ENCODE assay signal across 21 cellular contexts in the genomic region with DNA sequence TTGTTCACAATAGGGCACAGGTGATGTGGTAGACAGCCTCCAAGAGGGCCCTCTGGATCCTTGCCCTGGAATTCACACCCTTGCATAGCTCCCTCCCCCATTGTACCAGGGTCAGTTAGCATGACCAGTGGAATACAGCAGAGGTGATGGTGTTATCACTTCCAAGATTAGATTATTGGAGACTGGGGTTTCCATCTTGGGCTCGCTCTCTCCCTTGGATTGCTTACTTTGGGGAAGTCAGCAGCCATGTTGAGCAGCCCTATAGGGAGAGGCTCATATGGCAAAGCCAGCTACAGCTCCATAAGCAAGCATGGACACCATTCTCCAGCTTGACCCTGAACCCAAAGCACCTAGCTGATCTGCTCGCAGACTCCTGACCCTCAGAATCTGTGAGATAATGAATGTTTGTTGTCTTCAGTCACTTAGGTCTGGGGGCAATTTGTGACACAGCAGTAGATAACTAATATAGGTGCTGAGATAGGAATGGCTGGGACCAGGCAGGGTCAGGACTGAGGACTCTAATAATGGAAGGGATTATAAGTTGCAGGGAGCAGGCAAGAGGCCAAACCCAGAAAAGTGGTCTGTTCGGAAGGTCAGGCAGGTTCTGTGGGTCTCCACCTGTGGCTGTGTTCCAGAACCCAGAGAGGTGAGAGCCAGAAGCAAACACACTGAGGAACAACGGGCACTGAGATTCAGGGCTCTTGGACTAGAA.
"Had no signal": no experiment of that assay in that cellular context is flagged by ENCODE, and none has a peak within 500 bp of the region (broad histone marks: within the 10 kb centered on the region; RNA-seq: fewer than 3 reads in every experiment).

No MANE protein-coding gene starts in this region.

- H3K4me3 ChIP-seq: hepatocyte, left ventricle myocardium inferior, testis had no signal

- H3K36me3 Mint-ChIP-seq: stimulated activated effector memory CD8-positive, alpha-beta T cell treated with anti-CD3 and anti-CD28 coated beads, Interleukin-12 subunit alpha, Interleukin-12 subunit beta, amount 100 ng/mL, for 72 hours; type B pancreatic cell had no signal

- H3K27me3 Mint-ChIP-seq: activated naive CD8-positive, alpha-beta T cell treated with anti-CD3 and anti-CD28 coated beads, Interleukin-2, amount 50 U/mL, for 24 hours; T-cell; type B pancreatic cell had no signal

- H3K9me3 ChIP-seq: testis had no signal

- H3K27ac ChIP-seq: foreskin keratinocyte, hepatocyte, left ventricle myocardium inferior, testis had no signal

- H3K9me3 Mint-ChIP-seq: activated T-cell treated with anti-CD3 and anti-CD28 coated beads, Interleukin-2, amount 50 U/mL, for 72 hours had no signal

- H3K27ac Mint-ChIP-seq: activated naive CD8-positive, alpha-beta T cell treated with anti-CD3 and anti-CD28 coated beads, Interleukin-2, amount 50 U/mL, for 24 hours; activated T-cell treated with anti-CD3 and anti-CD28 coated beads, Interleukin-2, amount 50 U/mL, for 72 hours; nephron progenitor cell; stimulated activated effector memory CD8-positive, alpha-beta T cell treated with anti-CD3 and anti-CD28 coated beads, Interleukin-12 subunit alpha, Interleukin-12 subunit beta, amount 100 ng/mL, for 72 hours; T-cell; type B pancreatic cell had no signal

- ATAC-seq: activated naive CD8-positive, alpha-beta T cell treated with anti-CD3 and anti-CD28 coated beads, Interleukin-2, amount 50 U/mL, for 24 hours; activated T-cell treated with anti-CD3 and anti-CD28 coated beads, Interleukin-2, amount 50 U/mL, for 72 hours; foreskin keratinocyte; sciatic nerve; stimulated activated effector memory CD8-positive, alpha-beta T cell treated with anti-CD3 and anti-CD28 coated beads, Interleukin-12 subunit alpha, Interleukin-12 subunit beta, amount 100 ng/mL, for 72 hours; T-cell had no signal

- H3K36me3 ChIP-seq: left ventricle myocardium inferior had no signal

- H3K4me1 ChIP-seq: foreskin keratinocyte, left ventricle myocardium inferior had no signal

- H3K4me3 Mint-ChIP-seq: activated naive CD8-positive, alpha-beta T cell treated with anti-CD3 and anti-CD28 coated beads, Interleukin-2, amount 50 U/mL, for 24 hours; activated T-cell treated with anti-CD3 and anti-CD28 coated beads, Interleukin-2, amount 50 U/mL, for 72 hours; nephron progenitor cell; stimulated activated effector memory CD8-positive, alpha-beta T cell treated with anti-CD3 and anti-CD28 coated beads, Interleukin-12 subunit alpha, Interleukin-12 subunit beta, amount 100 ng/mL, for 72 hours; T-cell; type B pancreatic cell had no signal

- DNase-seq: activated CD4-positive, alpha-beta T cell treated with anti-CD3 and anti-CD28 coated beads for 1 hour; activated effector memory CD4-positive, alpha-beta T cell treated with Interleukin-2 at 50 U/mL for 16 hours; activated naive CD4-positive, alpha-beta T cell treated with anti-CD3 and anti-CD28 coated beads, Interleukin-2, amount 50 U/mL, for 16 hours; activated naive CD8-positive, alpha-beta T cell treated with anti-CD3 and anti-CD28 coated beads, Interleukin-2, amount 50 U/mL, for 24 hours; activated T-cell treated with anti-CD3 and anti-CD28 coated beads, Interleukin-2, amount 50 U/mL, for 72 hours; cerebellar nuclear complex; cortex of kidney; foreskin keratinocyte; kidney glomerular epithelial cell; left ventricle myocardium inferior; midbrain; nephron progenitor cell; occipital lobe; small intestine; stimulated activated CD4-positive, alpha-beta T cell treated with anti-CD3 and anti-CD28 coated beads, Interleukin-2, amount 100 ng/mL, for 24 hours; T-cell; testis had no signal

- H3K27me3 ChIP-seq: hepatocyte, testis had no signal
